8 cellular contexts compared by ENCODE assay signal in the genomic region with DNA sequence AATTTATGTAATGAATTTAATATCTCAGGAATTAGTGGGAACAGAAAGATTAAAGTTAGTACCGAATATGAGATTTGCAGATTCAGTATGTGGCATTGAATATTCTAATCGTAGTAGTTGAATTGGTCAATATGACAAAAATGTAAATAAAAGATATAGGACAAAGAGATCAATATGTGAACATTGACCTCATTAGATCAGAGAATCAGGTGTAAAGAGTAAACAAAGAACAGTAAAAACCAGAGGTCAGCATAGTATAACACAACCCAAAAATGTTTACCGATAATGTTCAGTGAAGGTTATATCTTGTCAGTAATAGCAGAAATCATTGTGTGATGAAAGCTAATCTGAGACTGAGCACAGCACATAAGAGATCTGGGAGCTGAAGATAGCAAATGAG.
"Had no signal": no experiment of that assay in that cellular context is flagged by ENCODE, and none has a peak within 500 bp of the region (broad histone marks: within the 10 kb centered on the region; RNA-seq: fewer than 3 reads in every experiment).

No MANE protein-coding gene starts in this region.

- H3K4me3 ChIP-seq: GM12878 had no signal

- FAIRE-seq: G401.6, GM12878, GM12891, GM12892, GM18507, GM19239 had no signal

- ATAC-seq: GM12878 had no signal

- DNase-seq: GDM1, GF-D8 had no signal
